Comparison of ENCODE assay signal across 17 cellular contexts in genomic region chr1:8266436-8267165, GRCh38. TPM values are rescaled to one million over a fixed set of nuclear protein-coding genes. Genes with fewer than 3 reads are reported as not detected.
DNase-seq lines count a peak whose midpoint lies in the region; ATAC-seq and TF ChIP-seq lines count a peak whose summit lies in the region.
"Had no signal": no experiment of that assay in that cellular context is flagged by ENCODE, and none has a peak within 500 bp of the region (broad histone marks: within the 10 kb centered on the region; RNA-seq: fewer than 3 reads in every experiment).

No MANE protein-coding gene starts in this region.

- H2BK15ac ChIP-seq in H9 (ENCODE audit: low read depth, low read length) = no peak overlapping the region

- DNase-seq in H9 (peak; percentile 47), WTC11 (ENCODE audit: low spot score) (no peak), ascending aorta (ENCODE audit: low spot score in 2 of 2) (no peak), DMS53 treated with DMSO at 0.1 percent for 48 hours (lab: John Stamatoyannopoulos, UW; ENCODE audit: unreplicated experiment) (no peak)
- no peak for DNase-seq in stimulated activated CD4-positive, alpha-beta T cell treated with anti-CD3 and anti-CD28 coated beads, Interleukin-15, amount 100 ng/mL, for 24 hours
- DNase-seq in activated naive CD4-positive, alpha-beta T cell treated with anti-CD3 and anti-CD28 coated beads, Interleukin-2, amount 50 U/mL, for 16 hours = no peak
- DNase-seq: activated CD4-positive, alpha-beta T cell treated with anti-CD3 and anti-CD28 coated beads for 4 hours; activated effector memory CD4-positive, alpha-beta T cell treated with Interleukin-2 at 50 U/mL for 16 hours; dorsolateral prefrontal cortex; heart left ventricle; midbrain; NCI-H2029; right cardiac atrium had no signal

- WGBS in H9 (ENCODE audit: extremely low coverage, insufficient read length, low lambda C conversion rate) = no CpG with 5 or more reads among the region's 8 CpGs
- 16 to 52% methylated on average over 4 to 7 of the region's 8 CpGs for WGBS in gastroesophageal sphincter (ENCODE audit: low coverage in 1 of 2), 2 donors

- H3K9me3 Mint-ChIP-seq in H9 (no peaks in the 10 kb centered on the region; a peak in 2 of 5 replicates), WTC11 (no peaks in the 10 kb centered on the region), nephron (no peaks in the 10 kb centered on the region)
- H3K9me3 Mint-ChIP-seq: stimulated activated memory B cell treated with anti-CD40 and anti-IgM and Interleukin-4, amounts not matched to agents 10 μg/mL and 1 μg/mL and 100 μg/mL, for 72 hours had no signal

- H3K4me2 ChIP-seq in H9 (ENCODE audit: insufficient read depth, insufficient read length, low read length) = peak overlapping the region; percentile 7

- peak overlapping the region in 2 of 3 experiments; percentile 95; a peak in 5 of 7 replicates for H3K27ac Mint-ChIP-seq in H9
- peak overlapping the region; percentile 93 for H3K27ac Mint-ChIP-seq in WTC11
- H3K27ac Mint-ChIP-seq in nephron = peak overlapping the region; percentile 48 to 71 (median 61)
- H3K27ac Mint-ChIP-seq: stimulated activated memory B cell treated with anti-CD40 and anti-IgM and Interleukin-4, amounts not matched to agents 10 μg/mL and 1 μg/mL and 100 μg/mL, for 72 hours had no signal

- intact Hi-C loops in ascending aorta (cut with DNase I) = no loop called here

- H3K4me3 Mint-ChIP-seq in H9 (no peak overlapping the region), WTC11 (no peak overlapping the region), nephron (no peak overlapping the region)
- H3K4me3 Mint-ChIP-seq: stimulated activated memory B cell treated with anti-CD40 and anti-IgM and Interleukin-4, amounts not matched to agents 10 μg/mL and 1 μg/mL and 100 μg/mL, for 72 hours had no signal

- no peak for TF ChIP-seq EP300 in gastroesophageal sphincter (IDR thresholded peaks at IDR 0.05)

- H3K4me1 Mint-ChIP-seq in H9 (peaks cover 26 to 29% of the 10 kb centered on the region in 2 experiments), WTC11 (peaks cover 53% of the 10 kb centered on the region), nephron (no peaks in the 10 kb centered on the region)
- H3K4me1 Mint-ChIP-seq: stimulated activated memory B cell treated with anti-CD40 and anti-IgM and Interleukin-4, amounts not matched to agents 10 μg/mL and 1 μg/mL and 100 μg/mL, for 72 hours had no signal

- H2BK20ac ChIP-seq in H9 (ENCODE audit: low read depth, low read length, poor library complexity, severe bottlenecking) = no peak overlapping the region

- no peak overlapping the region for H3T11ph ChIP-seq in H9 (ENCODE audit: low read length)

- no peaks in the 10 kb centered on the region for H3K9me3 ChIP-seq in H9 (ENCODE audit: control insufficient read depth, low read depth, low read length)
- no peaks in the 10 kb centered on the region for H3K9me3 ChIP-seq in gastroesophageal sphincter
- no peaks in the 10 kb centered on the region for H3K9me3 ChIP-seq in ascending aorta
- H3K9me3 ChIP-seq: heart left ventricle had no signal

- H3K23ac ChIP-seq in H9 (ENCODE audit: insufficient read length, low read depth, low read length) = no peak overlapping the region

- H4K5ac ChIP-seq in H9 (ENCODE audit: insufficient read length, low read depth, low read length) = no peak overlapping the region

- CTCF ChIA-PET in WTC11 (lab: Charles Lee) = interaction anchor here (0.6 to 2.4 kb wide), 5 partner anchors 48 to 1304 kb away, joined by 4 to 8 read pairs (median 4); no protein-coding TSS in a partner anchor

- no peak overlapping the region for H2AK5ac ChIP-seq in H9 (ENCODE audit: insufficient read length, low read length)

- H4K91ac ChIP-seq in H9 (ENCODE audit: insufficient read length, low read depth, low read length) = no peak overlapping the region

- H3K4me1 ChIP-seq in H9 (ENCODE audit: insufficient read depth, low read length) (no peaks in the 10 kb centered on the region; the same call in 1 of the 2 replicates), gastroesophageal sphincter (peaks cover 0 to 28% (median 0%) of the 10 kb centered on the region in 3 donors), ascending aorta (no peaks in the 10 kb centered on the region)
- H3K4me1 ChIP-seq: heart left ventricle had no signal

- H3K79me1 ChIP-seq in H9 (ENCODE audit: insufficient read depth, low read depth, low read length, poor library complexity, severe bottlenecking) = no peaks in the 10 kb centered on the region

- no peak overlapping the region for H3K4ac ChIP-seq in H9 (ENCODE audit: low read depth, low read length)

- H3K36me3 ChIP-seq in gastroesophageal sphincter = no peaks in the 10 kb centered on the region
- H3K36me3 ChIP-seq in ascending aorta = no peaks in the 10 kb centered on the region
- H3K36me3 ChIP-seq: heart left ventricle had no signal

- no peak overlapping the region for H3K18ac ChIP-seq in H9 (ENCODE audit: insufficient read length, low read depth, low read length)

- no peak overlapping the region for H4K8ac ChIP-seq in H9 (replicated peaks; ENCODE audit: insufficient read length, low read depth, low read length)

- no peaks in the 10 kb centered on the region for H3K23me2 ChIP-seq in H9 (ENCODE audit: insufficient read length, low read depth, low read length, poor library complexity, severe bottlenecking)

- no peak overlapping the region for H2AFZ ChIP-seq in H9 (ENCODE audit: low read length)

- TF ChIP-seq POLR2A in gastroesophageal sphincter (IDR thresholded peaks at IDR 0.05) = no peak

- H3K27me3 ChIP-seq in H9 (ENCODE audit: insufficient read depth, low read length) (no peaks in the 10 kb centered on the region), gastroesophageal sphincter (no peaks in the 10 kb centered on the region), ascending aorta (no peaks in the 10 kb centered on the region)
- H3K27me3 ChIP-seq: dorsolateral prefrontal cortex had no signal

- H3K9ac ChIP-seq in H9 (ENCODE audit: extremely low read depth, insufficient read length, low read length) = no peak overlapping the region

- H3K4me3 ChIP-seq in gastroesophageal sphincter (no peak overlapping the region), ascending aorta (no peak overlapping the region)
- H3K4me3 ChIP-seq: dorsolateral prefrontal cortex, heart left ventricle had no signal

- TF ChIP-seq CTCF in H9 (conservative IDR thresholded peaks at IDR 0.05) = no peak
- no peak for TF ChIP-seq CTCF in WTC11 (IDR thresholded peaks at IDR 0.05)
- no peak for TF ChIP-seq CTCF in gastroesophageal sphincter (IDR thresholded peaks at IDR 0.05)
- TF ChIP-seq CTCF in nephron (IDR thresholded peaks at IDR 0.05; ENCODE audit: unreplicated experiment in 3 of 3) = no peak
- TF ChIP-seq CTCF in ascending aorta (IDR thresholded peaks at IDR 0.05) = no peak

- peaks cover 20% of the 10 kb centered on the region for H3K27me3 Mint-ChIP-seq in H9 (ENCODE audit: low read depth)
- no peaks in the 10 kb centered on the region; the same call in 1 of the 2 replicates for H3K27me3 Mint-ChIP-seq in WTC11 (ENCODE audit: low read depth)
- peaks cover 26% of the 10 kb centered on the region for H3K27me3 Mint-ChIP-seq in nephron (ENCODE audit: low read depth)

- H3K27ac ChIP-seq in H9 (ENCODE audit: insufficient read length, low read depth, low read length) (peak overlapping the region; percentile 89), gastroesophageal sphincter (peak overlapping the region; percentile 82 to 97 (median 86)), ascending aorta (no peak overlapping the region)
- H3K27ac ChIP-seq: dorsolateral prefrontal cortex had no signal

- ATAC-seq in WTC11 (peak; percentile 61), gastroesophageal sphincter (peak; percentile 81)
- ATAC-seq: heart left ventricle; right cardiac atrium; stimulated activated memory B cell treated with anti-CD40 and anti-IgM and Interleukin-4, amounts not matched to agents 10 μg/mL and 1 μg/mL and 100 μg/mL, for 72 hours had no signal

- no peaks in the 10 kb centered on the region for H4K20me1 ChIP-seq in H9 (ENCODE audit: control insufficient read depth, insufficient read depth, insufficient read length)

- H3K36me3 Mint-ChIP-seq in H9 (ENCODE audit: insufficient read depth in 1 of 3, low read depth in 3 of 3) = no peaks in the 10 kb centered on the region; a peak in 2 of 7 replicates
- no peaks in the 10 kb centered on the region for H3K36me3 Mint-ChIP-seq in WTC11
- no peaks in the 10 kb centered on the region for H3K36me3 Mint-ChIP-seq in nephron (ENCODE audit: low read depth)
- H3K36me3 Mint-ChIP-seq: CD14-positive monocyte; stimulated activated memory B cell treated with anti-CD40 and anti-IgM and Interleukin-4, amounts not matched to agents 10 μg/mL and 1 μg/mL and 100 μg/mL, for 72 hours had no signal

- no peak overlapping the region for H3K56ac ChIP-seq in H9 (ENCODE audit: insufficient read length, low read depth, low read length)

- no peaks in the 10 kb centered on the region for H3K79me2 ChIP-seq in H9 (ENCODE audit: insufficient read depth, low read length)

- H2BK12ac ChIP-seq in H9 (ENCODE audit: insufficient read length, low read depth, low read length) = no peak overlapping the region

- POLR2A ChIA-PET in WTC11 (lab: Charles Lee) = interaction anchor here (0.5 to 0.6 kb wide), 3 partner anchors 13 to 248 kb away, joined by 3 to 6 read pairs (median 5); no protein-coding TSS in a partner anchor

- no peak overlapping the region for H2BK120ac ChIP-seq in H9 (ENCODE audit: low read depth, low read length, poor library complexity, severe bottlenecking)

- no peak overlapping the region for H2BK5ac ChIP-seq in H9 (ENCODE audit: insufficient read length, low read length)

- no peak overlapping the region for H3K14ac ChIP-seq in H9 (ENCODE audit: insufficient read depth, low read length)

RNA-seq across cellular contexts. Expression of gene SLC45A1, which starts 51.3 kb away (rescaled TPM):
- total RNA-seq in H9 (2021) (0.63 and 1.1 TPM in 2 replicates), WTC11 (2021) (2.0 to 2.3 TPM (median 2.3 TPM) in 3 replicates), gastroesophageal sphincter (1 to 10 TPM; 5.8 to 9.8 (median 6.7) TPM), ascending aorta (3.2 TPM)

Comparison
In these comparisons a context has a peak if more than half of its experiments do, and no peak if none do; other contexts are left out.
1. H3K27ac ChIP-seq: peak in H9 (single experiment) and gastroesophageal sphincter (4 of 4); none in ascending aorta (0 of 2).
2. Peak in every context shown above with its lines, with median percentiles within 50 percentile points of each other: H3K27ac Mint-ChIP-seq.